ENCODE assay signal across 1 cellular context in genomic region chr17:13000561-13000960, GRCh38.
TF ChIP-seq lines count a peak whose summit lies in the region.

No MANE protein-coding gene starts in this region.

TF ChIP-seq in GM12878, 131 proteins besides CTCF, POLR2A, EP300 and RAD21:
- no peak for TF ChIP-seq EGR1 (IDR thresholded peaks at IDR 0.05; ENCODE audit: borderline replicate concordance in 1 of 2, low read depth in 2 of 2, low read length in 2 of 2)
- TF ChIP-seq SUZ12 (IDR thresholded peaks at IDR 0.05; ENCODE audit: unreplicated experiment) = no peak
- no peak for TF ChIP-seq NFXL1 (IDR thresholded peaks at IDR 0.05; ENCODE audit: borderline replicate concordance)
- TF ChIP-seq MXI1 (IDR thresholded peaks at IDR 0.05; ENCODE audit: low read depth, low read length) = no peak
